In the genomic region with DNA sequence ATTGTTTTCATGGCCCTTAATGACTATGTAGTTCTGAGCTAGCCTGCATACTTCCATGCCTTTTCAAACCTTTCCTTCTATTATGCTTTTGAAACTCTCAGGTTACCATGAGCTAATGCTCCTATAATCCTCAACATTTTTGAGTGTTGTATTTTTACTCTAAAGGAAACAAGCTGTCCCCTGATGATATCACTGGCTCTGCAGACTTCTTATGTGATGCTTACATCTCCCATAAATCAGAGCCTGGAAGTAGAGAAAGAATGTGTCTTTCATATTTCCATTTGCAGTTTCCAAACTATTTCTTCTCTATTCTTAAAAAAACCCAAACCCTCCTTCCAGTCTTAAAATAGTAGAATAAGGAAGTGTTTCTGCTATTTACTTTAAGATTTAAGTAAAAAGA, we compare ENCODE assay signal across 21 cellular contexts.
"Had no signal": no experiment of that assay in that cellular context is flagged by ENCODE, and none has a peak within 500 bp of the region (broad histone marks: within the 10 kb centered on the region; RNA-seq: fewer than 3 reads in every experiment).

No MANE protein-coding gene starts in this region.

- H3K36me3 Mint-ChIP-seq: mesothelial cell of epicardium, naive B cell had no signal

- H3K9me3 Mint-ChIP-seq: dendritic cell treated with granulocyte-macrophage colony-stimulating factor and Interleukin-4, amounts not matched to agents 40 ng/mL and 50 ng/mL, for 4 days had no signal

- H3K4me3 ChIP-seq: colonic mucosa, dorsolateral prefrontal cortex, esophagus muscularis mucosa, gastrocnemius medialis, heart right ventricle, left lung, lower lobe of right lung, mucosa of descending colon had no signal

- DNase-seq: colonic mucosa; cortex of kidney; dorsolateral prefrontal cortex; effector CD4-positive, alpha-beta T cell; effector memory CD4-positive, alpha-beta T cell; foreskin melanocyte; gastrocnemius medialis; glutamatergic neuron; head of caudate nucleus; heart right ventricle; hippocampal formation; left cardiac atrium; left lung; left ventricle myocardium superior; lower lobe of right lung; mesenchymal stem cell; mucosa of descending colon; naive B cell had no signal

- H3K4me3 Mint-ChIP-seq: dendritic cell treated with granulocyte-macrophage colony-stimulating factor and Interleukin-4, amounts not matched to agents 40 ng/mL and 50 ng/mL, for 4 days; mesothelial cell of epicardium; naive B cell had no signal

- H3K4me1 Mint-ChIP-seq: naive B cell had no signal

- H3K27ac Mint-ChIP-seq: dendritic cell treated with granulocyte-macrophage colony-stimulating factor and Interleukin-4, amounts not matched to agents 40 ng/mL and 50 ng/mL, for 4 days; mesothelial cell of epicardium; naive B cell had no signal
